In the genomic region with DNA sequence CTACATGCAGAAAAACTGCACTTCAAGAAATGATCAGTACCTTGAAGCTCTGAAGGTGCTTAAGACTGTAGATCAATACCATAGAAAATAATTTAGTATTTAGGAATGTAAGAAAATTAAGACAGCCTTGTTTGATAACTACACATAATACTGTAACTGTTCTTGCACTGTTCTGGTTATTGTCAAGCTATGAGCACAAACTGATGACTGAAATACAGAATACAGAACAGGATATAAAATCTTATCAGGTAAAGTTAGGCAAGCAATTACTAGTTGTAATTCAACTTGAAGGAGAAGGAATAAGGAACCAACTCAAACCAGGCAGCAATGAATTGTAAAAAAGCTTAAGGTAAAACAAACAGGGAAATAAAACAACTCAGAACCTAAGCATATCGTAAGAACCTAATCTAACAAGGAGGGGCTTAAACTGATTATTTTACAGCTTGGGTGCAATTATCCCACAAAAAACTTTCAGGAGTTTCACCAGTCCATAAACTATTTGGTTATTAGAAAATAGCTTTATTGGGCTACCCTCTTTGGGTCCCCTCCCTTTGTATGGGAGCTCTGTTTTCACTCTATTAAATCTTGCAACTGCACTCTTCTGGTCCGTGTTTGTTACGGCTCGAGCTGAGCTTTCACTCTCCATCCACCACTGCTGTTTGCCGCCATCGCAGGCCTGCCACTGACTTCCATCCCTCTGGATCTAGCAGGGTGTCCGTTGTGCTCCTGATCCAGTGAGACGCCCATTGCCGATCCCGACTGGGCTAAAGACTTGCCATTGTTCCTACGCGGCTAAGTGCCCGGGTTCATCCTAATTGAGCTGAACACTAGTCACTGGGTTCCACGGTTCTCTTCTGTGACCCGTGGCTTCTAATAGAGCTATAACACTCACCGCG, we compare ENCODE assay signal across 14 cellular contexts.
"Had no signal": no experiment of that assay in that cellular context is flagged by ENCODE, and none has a peak within 500 bp of the region (broad histone marks: within the 10 kb centered on the region; RNA-seq: fewer than 3 reads in every experiment).

No MANE protein-coding gene starts in this region.

- H3K4me3 ChIP-seq: ascending aorta, gastrocnemius medialis, heart right ventricle, tibial artery, vagina had no signal

- H3K36me3 ChIP-seq: ascending aorta, gastrocnemius medialis, vagina had no signal

- H3K27me3 ChIP-seq: ascending aorta, gastrocnemius medialis, heart right ventricle, tibial artery, vagina had no signal

- FAIRE-seq: colon, islet of Langerhans had no signal

- H3K4me3 Mint-ChIP-seq: activated CD8-positive, alpha-beta T cell treated with anti-CD3 and anti-CD28 coated beads, Interleukin-2, amount 10 ng/mL, durations not matched to agents 7 days and 5 days; memory B cell; T-helper 2 cell treated with Interferon-gamma antibody and Interleukin-4, amounts not matched to agents 5 μg/mL and 100 μg/mL, for 36 hours had no signal

- H3K27ac ChIP-seq: ascending aorta, gastrocnemius medialis, heart right ventricle, tibial artery, vagina had no signal

- H3K27ac Mint-ChIP-seq: activated CD8-positive, alpha-beta T cell treated with anti-CD3 and anti-CD28 coated beads, Interleukin-2, amount 10 ng/mL, durations not matched to agents 7 days and 5 days; activated T-helper 2 cell treated with anti-CD3 and anti-CD28 coated beads, Interferon-gamma antibody, Interleukin-2, Interleukin-4, amounts not matched to agents 10 μg/mL and 5 μg/mL and 100 μg/mL, durations not matched to agents 14 hours and 24 hours and 36 hours; T-helper 2 cell treated with Interferon-gamma antibody and Interleukin-4, amounts not matched to agents 5 μg/mL and 100 μg/mL, for 36 hours had no signal

- H3K9me3 Mint-ChIP-seq: activated T-helper 2 cell treated with anti-CD3 and anti-CD28 coated beads, Interferon-gamma antibody, Interleukin-2, Interleukin-4, amounts not matched to agents 10 μg/mL and 5 μg/mL and 100 μg/mL, durations not matched to agents 14 hours and 24 hours and 36 hours; memory B cell; T-helper 2 cell treated with Interferon-gamma antibody and Interleukin-4, amounts not matched to agents 5 μg/mL and 100 μg/mL, for 36 hours had no signal

- H3K9me3 ChIP-seq: ascending aorta, gastrocnemius medialis, tibial artery, vagina had no signal

- ATAC-seq: activated CD8-positive, alpha-beta T cell treated with anti-CD3 and anti-CD28 coated beads, Interleukin-2, amount 10 ng/mL, durations not matched to agents 7 days and 5 days; gastrocnemius medialis; heart right ventricle; left lobe of liver had no signal

- DNase-seq: activated CD4-positive, alpha-beta T cell treated with anti-CD3 and anti-CD28 coated beads for 1 hour; activated CD8-positive, alpha-beta T cell treated with anti-CD3 and anti-CD28 coated beads, Interleukin-2, amount 10 ng/mL, durations not matched to agents 7 days and 5 days; gastrocnemius medialis; heart right ventricle; stimulated activated CD4-positive, alpha-beta T cell treated with anti-CD3 and anti-CD28 coated beads, Interleukin-4, amount 100 ng/mL, for 4 hours; tibial artery had no signal

- H3K4me1 ChIP-seq: ascending aorta, tibial artery had no signal

- H3K27me3 Mint-ChIP-seq: memory B cell had no signal
